ENCODE assay signal across 8 cellular contexts in the genomic region with DNA sequence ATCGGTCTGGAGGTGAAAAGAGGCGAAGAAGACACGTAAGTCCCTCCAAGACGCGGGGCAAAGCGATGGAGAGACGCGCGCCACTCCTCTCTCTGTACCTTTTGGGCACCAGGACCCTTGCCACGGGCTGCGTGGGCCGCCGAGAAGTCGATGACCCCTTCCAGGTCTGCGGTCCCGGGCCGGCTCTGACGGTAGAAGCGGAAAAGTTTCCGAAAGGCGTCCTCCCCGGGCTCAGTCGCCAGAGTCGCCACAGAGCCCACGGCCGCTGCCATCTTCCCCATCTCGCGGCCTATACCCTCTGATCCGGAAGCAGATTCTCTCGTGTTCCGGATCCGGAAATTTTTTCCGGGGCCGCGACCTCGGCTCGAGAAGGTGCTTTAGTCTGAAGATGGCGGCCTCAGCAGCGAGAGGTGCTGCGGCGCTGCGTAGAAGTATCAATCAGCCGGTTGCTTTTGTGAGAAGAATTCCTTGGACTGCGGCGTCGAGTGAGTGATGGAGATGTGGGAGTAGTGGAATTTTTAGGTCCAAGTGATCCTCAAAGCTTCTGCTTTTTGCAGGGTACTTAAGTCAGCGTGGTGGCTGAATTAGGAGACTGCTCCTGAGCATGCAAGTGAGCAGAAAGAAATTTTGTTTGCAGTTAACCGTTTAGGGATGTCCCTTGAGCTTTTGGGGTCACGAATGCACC.
DNase-seq lines count a peak whose midpoint lies in the region; ATAC-seq lines count a peak whose summit lies in the region.

A gene with protein sequence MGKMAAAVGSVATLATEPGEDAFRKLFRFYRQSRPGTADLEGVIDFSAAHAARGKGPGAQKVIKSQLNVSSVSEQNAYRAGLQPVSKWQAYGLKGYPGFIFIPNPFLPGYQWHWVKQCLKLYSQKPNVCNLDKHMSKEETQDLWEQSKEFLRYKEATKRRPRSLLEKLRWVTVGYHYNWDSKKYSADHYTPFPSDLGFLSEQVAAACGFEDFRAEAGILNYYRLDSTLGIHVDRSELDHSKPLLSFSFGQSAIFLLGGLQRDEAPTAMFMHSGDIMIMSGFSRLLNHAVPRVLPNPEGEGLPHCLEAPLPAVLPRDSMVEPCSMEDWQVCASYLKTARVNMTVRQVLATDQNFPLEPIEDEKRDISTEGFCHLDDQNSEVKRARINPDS (minus strand): TSS at position 300 of the 685 bp plus-strand sequence. CDS start 19 bp downstream, at position 281.
A gene (plus strand): TSS at position 380 of the 685 bp plus-strand sequence. CDS start 9 bp downstream, at position 389.

- peak within 1 kb of the TSS; percentile 96 for H3K4me2 ChIP-seq in BLaER1

- no peaks in the 10 kb centered on the region for H3K27me3 ChIP-seq in BLaER1

- peak within 1 kb of the TSS; percentile 90 for H3K4me3 ChIP-seq in BLaER1

- peaks cover 67% of the 10 kb centered on the region for H3K36me3 ChIP-seq in BLaER1

- peak; percentile 91 for ATAC-seq in HG03457 (IDR thresholded peaks at IDR 0.05; ENCODE audit: unreplicated experiment)

- peak within 1 kb of the TSS; percentile 91 for H3K9ac ChIP-seq in BLaER1

- DNase-seq in GM19240 (ENCODE audit: insufficient read length, low spot score) (peak; percentile 92), NCI-H524 (lab: John Stamatoyannopoulos, UW) (peak; percentile 85 to 94), dedifferentiated amniotic fluid mesenchymal stem cell (ENCODE audit: extremely low spot score) (peak; percentile 86), left kidney (ENCODE audit: low read depth, low spot score) (peak; percentile 97)
- peak; percentile 91 for DNase-seq in activated CD4-positive, alpha-beta T cell treated with anti-CD3 and anti-CD28 coated beads for 48 hours
- DNase-seq in stimulated activated CD4-positive, alpha-beta T cell treated with anti-CD3 and anti-CD28 coated beads, Interleukin-2, amount 100 ng/mL, for 24 hours: peak; percentile 87 to 90

- H3K27ac ChIP-seq in BLaER1: peak within 1 kb of the TSS; percentile 86

- H3K9me3 ChIP-seq in BLaER1: no peaks in the 10 kb centered on the region

- peaks cover 69% of the 10 kb centered on the region for H4K20me1 ChIP-seq in BLaER1

- peaks cover 34% of the 10 kb centered on the region for H3K4me1 ChIP-seq in BLaER1

Comparison
In these comparisons a context has a peak if more than half of its experiments do, and no peak if none do; other contexts are left out.
1. Peak in every context shown above with its lines: DNase-seq, ATAC-seq, H3K4me3 ChIP-seq and H3K27ac ChIP-seq.